33 cellular contexts compared by ENCODE assay signal in the genomic region with DNA sequence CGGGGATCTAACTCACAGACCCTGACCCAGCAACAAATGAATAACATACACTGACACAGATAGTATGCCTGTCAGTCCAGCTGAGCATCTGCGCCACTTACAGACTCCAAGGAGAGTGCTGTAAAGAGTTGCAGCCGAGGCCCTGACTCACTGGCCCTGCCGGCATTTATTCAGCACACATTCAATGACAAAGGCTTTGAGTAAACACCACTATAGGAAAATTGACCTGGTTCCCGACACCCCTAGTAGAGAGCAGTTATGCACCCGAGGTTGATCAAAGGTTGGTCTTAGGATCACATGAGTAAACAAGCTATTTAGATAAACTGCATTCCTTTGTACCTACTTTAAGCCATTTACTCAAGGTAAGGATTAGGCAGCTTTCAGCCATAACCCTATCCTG.
"Had no signal": no experiment of that assay in that cellular context is flagged by ENCODE, and none has a peak within 500 bp of the region (broad histone marks: within the 10 kb centered on the region; RNA-seq: fewer than 3 reads in every experiment).

No MANE protein-coding gene starts in this region.

- FAIRE-seq: colon, endometrium, islet of Langerhans had no signal

- H3K4me1 ChIP-seq: thyroid gland had no signal

- H3K27me3 ChIP-seq: breast epithelium, gastrocnemius medialis, left lung, sigmoid colon, thyroid gland, upper lobe of left lung had no signal

- H3K4me3 ChIP-seq: breast epithelium, gastrocnemius medialis, left lung, lower lobe of right lung, mucosa of descending colon, sigmoid colon, smooth muscle cell, thyroid gland, upper lobe of left lung had no signal

- H3K36me3 ChIP-seq: breast epithelium, lower lobe of right lung, sigmoid colon, thyroid gland had no signal

- H3K9me3 Mint-ChIP-seq: activated T-helper 1 cell treated with anti-CD3 and anti-CD28 coated beads, Interleukin-12 subunit alpha, Interleukin-12 subunit beta, Interleukin-2, Interleukin-4 antibody, amounts not matched to agents 30 ng/mL and 10 ng/mL and 1 ng/mL, durations not matched to agents 14 hours and 24 hours and 36 hours; natural killer cell treated with Interleukin-12 subunit alpha and Interleukin-12 subunit beta and Interleukin-15 and Interleukin-18, amount 100 ng/mL, for 72 hours; stimulated activated memory B cell treated with anti-CD40 and anti-IgM and Interleukin-4, amounts not matched to agents 10 μg/mL and 1 μg/mL and 100 μg/mL, for 72 hours; stimulated activated naive CD8-positive, alpha-beta T cell treated with anti-CD3 and anti-CD28 coated beads, Interleukin-15, amount 100 ng/mL, for 72 hours; T-helper 2 cell treated with Interferon-gamma antibody and Interleukin-4, amounts not matched to agents 5 μg/mL and 100 μg/mL, for 36 hours had no signal

- H3K4me1 Mint-ChIP-seq: stimulated activated memory B cell treated with anti-CD40 and anti-IgM and Interleukin-4, amounts not matched to agents 10 μg/mL and 1 μg/mL and 100 μg/mL, for 72 hours had no signal

- H3K27ac ChIP-seq: left lung, lower lobe of right lung, thyroid gland, upper lobe of left lung had no signal

- H3K9me3 ChIP-seq: breast epithelium, gastrocnemius medialis, left lung, lower lobe of right lung, sigmoid colon, thyroid gland, upper lobe of left lung had no signal

- DNase-seq: activated CD4-positive, alpha-beta T cell treated with anti-CD3 and anti-CD28 coated beads for 4 hours; activated CD4-positive, alpha-beta T cell treated with anti-CD3 and anti-CD28 coated beads, Interleukin-2, amount 50 U/mL, for 4 hours; activated CD8-positive, alpha-beta memory T cell treated with anti-CD3 and anti-CD28 coated beads, Interleukin-2, amount 50 U/mL, for 4 hours; activated gamma-delta T cell treated with Interleukin-2 at 50 U/mL for 16 hours; activated naive CD4-positive, alpha-beta T cell treated with anti-CD3 and anti-CD28 coated beads, Interleukin-2, amount 50 U/mL, for 16 hours; activated T-cell treated with anti-CD3 and anti-CD28 coated beads, Interleukin-2, amount 50 U/mL, for 1 hour; amygdala; dermis blood vessel endothelial cell; effector CD4-positive, alpha-beta T cell; gastrocnemius medialis; glutamatergic neuron; left lung; lower lobe of right lung; mucosa of descending colon; retina; sigmoid colon; stimulated activated CD4-positive, alpha-beta T cell treated with anti-CD3 and anti-CD28 coated beads, Interleukin-1b, Interleukin-23, amount 100 ng/mL, for 48 hours; stimulated activated CD4-positive, alpha-beta T cell treated with anti-CD3 and anti-CD28 coated beads, Interleukin-4, amount 100 ng/mL, for 4 hours; stimulated activated CD8-positive, alpha-beta memory T cell treated with anti-CD3 and anti-CD28 coated beads, Interleukin-4, amount 100 ng/mL, for 48 hours; stimulated activated naive CD8-positive, alpha-beta T cell treated with anti-CD3 and anti-CD28 coated beads, Interleukin-15, amount 100 ng/mL, for 72 hours; T-helper 1 cell; thyroid gland; upper lobe of left lung had no signal

- H3K27ac Mint-ChIP-seq: activated T-helper 1 cell treated with anti-CD3 and anti-CD28 coated beads, Interleukin-12 subunit alpha, Interleukin-12 subunit beta, Interleukin-2, Interleukin-4 antibody, amounts not matched to agents 30 ng/mL and 10 ng/mL and 1 ng/mL, durations not matched to agents 14 hours and 24 hours and 36 hours; progenitor cell of endocrine pancreas; stimulated activated memory B cell treated with anti-CD40 and anti-IgM and Interleukin-4, amounts not matched to agents 10 μg/mL and 1 μg/mL and 100 μg/mL, for 72 hours; T-helper 2 cell treated with Interferon-gamma antibody and Interleukin-4, amounts not matched to agents 5 μg/mL and 100 μg/mL, for 36 hours had no signal

- H3K4me3 Mint-ChIP-seq: activated T-helper 1 cell treated with anti-CD3 and anti-CD28 coated beads, Interleukin-12 subunit alpha, Interleukin-12 subunit beta, Interleukin-2, Interleukin-4 antibody, amounts not matched to agents 30 ng/mL and 10 ng/mL and 1 ng/mL, durations not matched to agents 14 hours and 24 hours and 36 hours; natural killer cell treated with Interleukin-12 subunit alpha and Interleukin-12 subunit beta and Interleukin-15 and Interleukin-18, amount 100 ng/mL, for 72 hours; stimulated activated memory B cell treated with anti-CD40 and anti-IgM and Interleukin-4, amounts not matched to agents 10 μg/mL and 1 μg/mL and 100 μg/mL, for 72 hours; stimulated activated naive CD8-positive, alpha-beta T cell treated with anti-CD3 and anti-CD28 coated beads, Interleukin-15, amount 100 ng/mL, for 72 hours; T-helper 2 cell treated with Interferon-gamma antibody and Interleukin-4, amounts not matched to agents 5 μg/mL and 100 μg/mL, for 36 hours had no signal

- H3K27me3 Mint-ChIP-seq: natural killer cell treated with Interleukin-12 subunit alpha and Interleukin-12 subunit beta and Interleukin-15 and Interleukin-18, amount 100 ng/mL, for 72 hours; progenitor cell of endocrine pancreas; stimulated activated memory B cell treated with anti-CD40 and anti-IgM and Interleukin-4, amounts not matched to agents 10 μg/mL and 1 μg/mL and 100 μg/mL, for 72 hours; stimulated activated naive CD8-positive, alpha-beta T cell treated with anti-CD3 and anti-CD28 coated beads, Interleukin-15, amount 100 ng/mL, for 72 hours had no signal

- H3K4me2 ChIP-seq: smooth muscle cell had no signal

- ATAC-seq: gastrocnemius medialis; left lung; lower lobe of right lung; mucosa of descending colon; natural killer cell treated with Interleukin-12 subunit alpha and Interleukin-12 subunit beta and Interleukin-15 and Interleukin-18, amount 100 ng/mL, for 72 hours; stimulated activated memory B cell treated with anti-CD40 and anti-IgM and Interleukin-4, amounts not matched to agents 10 μg/mL and 1 μg/mL and 100 μg/mL, for 72 hours; stimulated activated naive CD8-positive, alpha-beta T cell treated with anti-CD3 and anti-CD28 coated beads, Interleukin-15, amount 100 ng/mL, for 72 hours had no signal
